In the genomic region with DNA sequence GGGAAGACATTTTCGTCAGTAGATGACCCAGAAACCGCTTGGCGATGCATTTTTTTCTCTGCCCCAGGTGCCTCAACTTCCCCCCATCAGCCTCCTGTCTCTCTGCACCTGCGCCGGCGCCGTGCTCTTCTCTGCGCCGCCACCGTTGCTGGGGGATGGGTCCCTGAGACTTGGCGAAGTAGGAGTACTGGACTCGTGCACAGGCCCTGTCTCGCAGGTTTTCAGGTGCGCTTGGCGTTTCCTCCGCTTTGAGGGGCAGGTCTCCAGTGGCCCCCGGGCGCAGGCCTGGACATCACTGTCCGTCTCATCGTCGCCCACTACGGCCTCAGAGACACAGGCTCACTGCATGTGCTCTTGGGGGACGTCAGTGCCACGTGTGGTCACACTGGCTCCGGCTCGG, we compare ENCODE assay signal across 8 cellular contexts.
DNase-seq lines count a peak whose midpoint lies in the region; ATAC-seq, FAIRE-seq and TF ChIP-seq lines count a peak whose summit lies in the region.
"Not testable (repeated sequence)": the region's sequence is repeated elsewhere in the genome, so short reads cannot be mapped to it uniquely, and the experiment has no call there.

No MANE protein-coding gene starts in this region.

- FAIRE-seq in A549 (lab: Jason Lieb, UNC): not testable (repeated sequence)

- not testable (repeated sequence) for H3K4me3 ChIP-seq in A549; aorta (ENCODE audit: low read length in 2 of 2)
- peak overlapping the region in 2 of 8 donors; percentile 25 to 49 for H3K4me3 ChIP-seq in spleen

- H3K9me3 ChIP-seq in A549; spleen; aorta (ENCODE audit: control insufficient read depth, low read length): not testable (repeated sequence)

- TF ChIP-seq CTCF in A549 (IDR thresholded peaks at IDR 0.05); spleen (IDR thresholded peaks at IDR 0.05 in 8 of 11, conservative IDR thresholded peaks at IDR 0.05 in 3 of 11): not testable (repeated sequence)

- peak overlapping the region in 1 of 2 experiments; percentile 75; a peak in 3 of 6 replicates for H3K27ac ChIP-seq in A549
- not testable (repeated sequence) for H3K27ac ChIP-seq in spleen; aorta (ENCODE audit: low read depth in 1 of 2, low read length in 2 of 2)

- not testable (repeated sequence) for H3K4me1 ChIP-seq in A549; spleen; aorta (ENCODE audit: control insufficient read depth in 1 of 2, insufficient read depth in 2 of 2, low read length in 2 of 2)

- not testable (repeated sequence) for TF ChIP-seq RAD21 in A549 (conservative IDR thresholded peaks at IDR 0.05 in 1 of 2, IDR thresholded peaks at IDR 0.05 in 1 of 2)

- H3K27me3 ChIP-seq in spleen (replicated peaks in 1 of 7); aorta (ENCODE audit: control insufficient read depth in 1 of 2, insufficient read depth in 2 of 2, low read length in 1 of 2): not testable (repeated sequence)

- 71% methylated on average over 15 of the region's 26 CpGs for WGBS in A549 (ENCODE audit: missing lambda C conversion rate)
- WGBS in spleen, 5 donors: 41 to 76% (median 62%) methylated on average over 7 to 15 of the region's 26 CpGs
- WGBS in aorta, 2 donors: 54 to 68% methylated on average over 9 to 15 of the region's 26 CpGs

- not testable (repeated sequence) for H3K27ac Mint-ChIP-seq in T-helper 2 cell treated with Interferon-gamma antibody and Interleukin-4, amounts not matched to agents 5 μg/mL and 100 μg/mL, for 36 hours; naive B cell
- peak overlapping the region; percentile 59 for H3K27ac Mint-ChIP-seq in activated naive CD4-positive, alpha-beta T cell treated with anti-CD3 and anti-CD28 coated beads for 36 hours

- H3K4me3 Mint-ChIP-seq in T-helper 2 cell treated with Interferon-gamma antibody and Interleukin-4, amounts not matched to agents 5 μg/mL and 100 μg/mL, for 36 hours: peak overlapping the region; percentile 48
- H3K4me3 Mint-ChIP-seq in activated naive CD4-positive, alpha-beta T cell treated with anti-CD3 and anti-CD28 coated beads for 36 hours: peak overlapping the region; percentile 46
- H3K4me3 Mint-ChIP-seq in naive B cell: peak overlapping the region in 5 of 8 donors; percentile 9 to 49 (median 47)

- H3K4me2 ChIP-seq in A549: peak overlapping the region; percentile 58

- DNase-seq in A549 (ENCODE audit: low read depth in 1 of 2, low spot score in 1 of 2); T-helper 2 cell treated with Interferon-gamma antibody and Interleukin-4, amounts not matched to agents 5 μg/mL and 100 μg/mL, for 36 hours (ENCODE audit: low spot score); activated naive CD4-positive, alpha-beta T cell treated with anti-CD3 and anti-CD28 coated beads for 36 hours; naive B cell: not testable (repeated sequence)
- peak; percentile 48 for DNase-seq in activated CD8-positive, alpha-beta memory T cell treated with anti-CD3 and anti-CD28 coated beads, Interleukin-2, amount 50 U/mL, for 48 hours
- peak; percentile 9 for DNase-seq in cardiac septum (ENCODE audit: low spot score)
- peak; percentile 68 for DNase-seq in spleen
- peak; percentile 2 to 12 for DNase-seq in aorta

- CTCF ChIA-PET in A549 (lab: Yijun Ruan, JAX); activated naive CD4-positive, alpha-beta T cell treated with anti-CD3 and anti-CD28 coated beads for 36 hours (lab: Charles Lee): not testable (repeated sequence)

- not testable (repeated sequence) for H3K36me3 Mint-ChIP-seq in T-helper 2 cell treated with Interferon-gamma antibody and Interleukin-4, amounts not matched to agents 5 μg/mL and 100 μg/mL, for 36 hours (ENCODE audit: low read depth); activated naive CD4-positive, alpha-beta T cell treated with anti-CD3 and anti-CD28 coated beads for 36 hours (ENCODE audit: low read depth); naive B cell

- TF ChIP-seq POLR2A in A549 (IDR thresholded peaks at IDR 0.05; ENCODE audit: low read length); spleen (IDR thresholded peaks at IDR 0.05): not testable (repeated sequence)

- intact Hi-C loops in activated naive CD4-positive, alpha-beta T cell treated with anti-CD3 and anti-CD28 coated beads for 36 hours (cut with micrococcal nuclease); cardiac septum (cut with DNase I); spleen (cut with DNase I; ENCODE audit: low total_unique reads); aorta (cut with DNase I): not testable (repeated sequence)

- POLR2A ChIA-PET in A549 (lab: Yijun Ruan, JAX): not testable (repeated sequence)

- H3K9me3 Mint-ChIP-seq in T-helper 2 cell treated with Interferon-gamma antibody and Interleukin-4, amounts not matched to agents 5 μg/mL and 100 μg/mL, for 36 hours; activated naive CD4-positive, alpha-beta T cell treated with anti-CD3 and anti-CD28 coated beads for 36 hours; naive B cell: not testable (repeated sequence)

- ATAC-seq in A549; naive B cell (ENCODE audit: low read depth in 2 of 2); aorta (ENCODE audit: low FRiP score): not testable (repeated sequence)

- not testable (repeated sequence) for H3K4me1 Mint-ChIP-seq in T-helper 2 cell treated with Interferon-gamma antibody and Interleukin-4, amounts not matched to agents 5 μg/mL and 100 μg/mL, for 36 hours (ENCODE audit: low read depth); activated naive CD4-positive, alpha-beta T cell treated with anti-CD3 and anti-CD28 coated beads for 36 hours (ENCODE audit: low read depth); naive B cell

- H3K36me3 ChIP-seq in spleen; aorta (ENCODE audit: control insufficient read depth in 1 of 2, insufficient read depth in 2 of 2, low read length in 1 of 2): not testable (repeated sequence)

- TF ChIP-seq EP300 in A549 (IDR thresholded peaks at IDR 0.05): not testable (repeated sequence)

- not testable (repeated sequence) for H3K27me3 Mint-ChIP-seq in T-helper 2 cell treated with Interferon-gamma antibody and Interleukin-4, amounts not matched to agents 5 μg/mL and 100 μg/mL, for 36 hours (ENCODE audit: low read depth); activated naive CD4-positive, alpha-beta T cell treated with anti-CD3 and anti-CD28 coated beads for 36 hours (ENCODE audit: low read depth); naive B cell
